ENCODE assay signal across 17 cellular contexts in genomic region chr10:35903021-35903420, GRCh38.
"Had no signal": no experiment of that assay in that cellular context is flagged by ENCODE, and none has a peak within 500 bp of the region (broad histone marks: within the 10 kb centered on the region; RNA-seq: fewer than 3 reads in every experiment).

No MANE protein-coding gene starts in this region.

- ATAC-seq: gastroesophageal sphincter; lower lobe of right lung; psoas muscle; right lobe of liver; stimulated activated memory B cell treated with anti-CD40 and anti-IgM and Interleukin-4, amounts not matched to agents 10 μg/mL and 1 μg/mL and 100 μg/mL, for 72 hours; upper lobe of right lung had no signal

- H3K4me1 ChIP-seq: gastroesophageal sphincter, left ventricle myocardium inferior, lower lobe of right lung, parathyroid adenoma, psoas muscle, right lobe of liver, upper lobe of right lung had no signal

- H2AFZ ChIP-seq: parathyroid adenoma had no signal

- H3K9me3 ChIP-seq: gastroesophageal sphincter, lower lobe of right lung, psoas muscle, right lobe of liver, tibial artery, upper lobe of right lung had no signal

- H3K27ac ChIP-seq: dorsolateral prefrontal cortex, gastroesophageal sphincter, left ventricle myocardium inferior, lower lobe of right lung, parathyroid adenoma, psoas muscle, right lobe of liver, tibial artery, upper lobe of right lung had no signal

- H3K9ac ChIP-seq: parathyroid adenoma had no signal

- H3K36me3 ChIP-seq: gastroesophageal sphincter, left ventricle myocardium inferior, lower lobe of right lung, right lobe of liver, tibial artery, upper lobe of right lung had no signal

- H3K4me3 ChIP-seq: dorsolateral prefrontal cortex, gastroesophageal sphincter, left ventricle myocardium inferior, lower lobe of right lung, psoas muscle, right lobe of liver, tibial artery, upper lobe of right lung had no signal

- DNase-seq: cortex of kidney; dorsolateral prefrontal cortex; effector CD8-positive, alpha-beta T cell; glutamatergic neuron; islet precursor cell; left ventricle myocardium inferior; lower lobe of right lung; naive B cell; psoas muscle; retina; right lobe of liver; stimulated activated CD4-positive, alpha-beta T cell treated with anti-CD3 and anti-CD28 coated beads, Interleukin-4, amount 100 ng/mL, for 1 hour; tibial artery; upper lobe of right lung had no signal

- H3K27me3 ChIP-seq: gastroesophageal sphincter, right lobe of liver, tibial artery, upper lobe of right lung had no signal
